ENCODE assay signal across 13 cellular contexts in the genomic region with DNA sequence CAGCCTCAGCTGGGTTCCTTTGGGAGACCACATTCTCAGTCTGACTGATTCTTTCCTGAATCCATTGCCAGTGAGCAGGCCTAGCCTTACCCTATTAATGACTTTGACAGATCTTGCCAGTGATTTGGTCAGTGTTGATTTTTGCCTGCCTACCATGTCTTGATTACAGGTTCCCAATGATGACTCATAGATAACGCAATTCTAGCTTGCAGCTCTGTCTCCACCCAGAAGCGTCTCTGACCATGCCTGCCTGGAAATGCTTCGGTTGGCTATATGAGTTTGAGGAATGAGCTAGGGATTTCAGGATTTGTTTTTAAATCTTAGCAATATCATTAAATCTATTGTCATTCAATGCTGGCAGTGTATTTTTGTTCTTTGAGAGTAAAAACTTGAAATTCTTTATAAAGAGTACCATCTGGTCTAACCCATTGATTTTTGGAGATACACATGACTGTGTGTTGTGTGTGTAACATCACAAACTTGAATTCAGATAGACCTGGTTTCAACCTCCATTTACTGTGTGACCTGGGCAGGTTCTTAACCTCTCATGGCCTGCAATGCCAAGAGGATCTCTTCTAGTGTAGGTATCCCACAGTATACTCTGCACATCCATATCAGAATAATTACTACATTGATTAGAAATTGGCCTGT.
DNase-seq lines count a peak whose midpoint lies in the region; ATAC-seq and TF ChIP-seq lines count a peak whose summit lies in the region.
"Had no signal": no experiment of that assay in that cellular context is flagged by ENCODE, and none has a peak within 500 bp of the region (broad histone marks: within the 10 kb centered on the region; RNA-seq: fewer than 3 reads in every experiment).

No MANE protein-coding gene starts in this region.

- no peak for TF ChIP-seq CTCF in epithelial cell of esophagus (IDR thresholded peaks at IDR 0.05; ENCODE audit: insufficient read depth, low read depth, low read length, missing control alignments)

- no peak for ATAC-seq in GM21717 (IDR thresholded peaks at IDR 0.05; ENCODE audit: unreplicated experiment)
- no peak for ATAC-seq in GM19452 (IDR thresholded peaks at IDR 0.05; ENCODE audit: unreplicated experiment)

- DNase-seq in GM04504 (ENCODE audit: low read depth): peak; percentile 42
- DNase-seq in NCI-H146 (lab: John Stamatoyannopoulos, UW): peak; percentile 39
- DNase-seq in epithelial cell of esophagus (ENCODE audit: low read depth): peak; percentile 93
- DNase-seq in non-pigmented ciliary epithelial cell (ENCODE audit: low read depth): peak; percentile 41
- DNase-seq in inferior parietal cortex (ENCODE audit: extremely low spot score): no peak
- DNase-seq in GM19240 (ENCODE audit: insufficient read length, low spot score): no peak
- DNase-seq: dorsolateral prefrontal cortex, NCI-H187, stomach, T-helper 1 cell had no signal

- no peak overlapping the region for H3K4me3 ChIP-seq in epithelial cell of esophagus (ENCODE audit: low read length)
- H3K4me3 ChIP-seq: dorsolateral prefrontal cortex, lung, stomach had no signal

Comparison
In these comparisons a context has a peak if more than half of its experiments do, and no peak if none do; other contexts are left out.
1. DNase-seq: peak in GM04504 (single experiment), NCI-H146 (single experiment), epithelial cell of esophagus (single experiment) and non-pigmented ciliary epithelial cell (single experiment); none in inferior parietal cortex (single experiment) and GM19240 (single experiment).